ENCODE assay signal across 7 cellular contexts in the genomic region with DNA sequence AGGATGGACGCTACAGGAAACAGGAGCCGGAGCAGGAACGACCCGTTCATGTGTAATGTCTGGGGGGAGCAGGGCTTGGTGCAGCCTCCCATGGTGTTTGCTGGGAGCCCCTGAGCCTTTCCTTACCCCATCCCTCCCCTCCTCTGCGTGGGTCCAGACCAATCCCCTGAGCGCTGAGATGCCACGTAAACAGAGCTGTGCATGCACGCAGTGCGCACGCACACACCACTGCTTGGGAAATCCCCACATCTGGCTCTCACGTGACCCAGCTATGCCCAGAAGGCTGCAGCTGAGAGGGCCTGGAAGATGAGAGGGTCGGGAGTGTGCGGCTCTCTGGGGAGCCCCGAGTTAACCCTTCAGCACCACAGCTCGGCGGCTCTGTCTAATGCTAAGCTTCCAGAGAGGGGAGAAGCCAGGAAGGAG.
DNase-seq lines count a peak whose midpoint lies in the region; ATAC-seq, FAIRE-seq and TF ChIP-seq lines count a peak whose summit lies in the region.

No MANE protein-coding gene starts in this region.

- H3K4me3 ChIP-seq in astrocyte of the spinal cord (ENCODE audit: low read depth, low read length), result peak overlapping the region; percentile 10

- peak overlapping the region; percentile 85 for H3K4me3 Mint-ChIP-seq in T-helper 2 cell treated with Interferon-gamma antibody and Interleukin-4, amounts not matched to agents 5 μg/mL and 100 μg/mL, for 36 hours

- H3K27me3 Mint-ChIP-seq in T-helper 2 cell treated with Interferon-gamma antibody and Interleukin-4, amounts not matched to agents 5 μg/mL and 100 μg/mL, for 36 hours (ENCODE audit: low read depth), result no peaks in the 10 kb centered on the region

- H3K9me3 Mint-ChIP-seq in T-helper 2 cell treated with Interferon-gamma antibody and Interleukin-4, amounts not matched to agents 5 μg/mL and 100 μg/mL, for 36 hours, result no peaks in the 10 kb centered on the region

- H3K27ac Mint-ChIP-seq in T-helper 2 cell treated with Interferon-gamma antibody and Interleukin-4, amounts not matched to agents 5 μg/mL and 100 μg/mL, for 36 hours, result peak overlapping the region; percentile 94

- in situ Hi-C loops in astrocyte of the spinal cord (cut with HindIII; ENCODE audit: low sequenced_read_pairs), result no loop called here

- peak; percentile 73 for ATAC-seq in GM18907 (IDR thresholded peaks at IDR 0.05; ENCODE audit: unreplicated experiment)
- ATAC-seq in HG03066 (IDR thresholded peaks at IDR 0.05; ENCODE audit: low read depth, unreplicated experiment), result peak; percentile 77

- peaks cover 17% of the 10 kb centered on the region for H3K4me1 Mint-ChIP-seq in T-helper 2 cell treated with Interferon-gamma antibody and Interleukin-4, amounts not matched to agents 5 μg/mL and 100 μg/mL, for 36 hours (ENCODE audit: low read depth)

- peak; percentile 27 for FAIRE-seq in islet of Langerhans (lab: Jason Lieb, UNC)

- peak; percentile 83 for DNase-seq in T-helper 2 cell treated with Interferon-gamma antibody and Interleukin-4, amounts not matched to agents 5 μg/mL and 100 μg/mL, for 36 hours (ENCODE audit: low spot score)
- peak; percentile 89 for DNase-seq in astrocyte of the spinal cord (ENCODE audit: low read depth, low spot score)
- DNase-seq in stimulated activated CD4-positive, alpha-beta T cell treated with anti-CD3 and anti-CD28 coated beads, Interleukin-12 subunit alpha, Interleukin-12 subunit beta, amount 100 ng/mL, for 48 hours (ENCODE audit: low read depth in 2 of 3, low spot score in 1 of 3), result peak; percentile 69 to 74 (median 73)
- DNase-seq in NCI-H2081 treated with DMSO at 0.1 percent for 48 hours (lab: John Stamatoyannopoulos, UW), result no peak

- TF ChIP-seq CTCF in astrocyte of the spinal cord (IDR thresholded peaks at IDR 0.05; ENCODE audit: low read depth, low read length), result no peak

- peaks cover 2% of the 10 kb centered on the region for H3K36me3 Mint-ChIP-seq in T-helper 2 cell treated with Interferon-gamma antibody and Interleukin-4, amounts not matched to agents 5 μg/mL and 100 μg/mL, for 36 hours (ENCODE audit: low read depth)
